9 cellular contexts compared by ENCODE assay signal in the genomic region with DNA sequence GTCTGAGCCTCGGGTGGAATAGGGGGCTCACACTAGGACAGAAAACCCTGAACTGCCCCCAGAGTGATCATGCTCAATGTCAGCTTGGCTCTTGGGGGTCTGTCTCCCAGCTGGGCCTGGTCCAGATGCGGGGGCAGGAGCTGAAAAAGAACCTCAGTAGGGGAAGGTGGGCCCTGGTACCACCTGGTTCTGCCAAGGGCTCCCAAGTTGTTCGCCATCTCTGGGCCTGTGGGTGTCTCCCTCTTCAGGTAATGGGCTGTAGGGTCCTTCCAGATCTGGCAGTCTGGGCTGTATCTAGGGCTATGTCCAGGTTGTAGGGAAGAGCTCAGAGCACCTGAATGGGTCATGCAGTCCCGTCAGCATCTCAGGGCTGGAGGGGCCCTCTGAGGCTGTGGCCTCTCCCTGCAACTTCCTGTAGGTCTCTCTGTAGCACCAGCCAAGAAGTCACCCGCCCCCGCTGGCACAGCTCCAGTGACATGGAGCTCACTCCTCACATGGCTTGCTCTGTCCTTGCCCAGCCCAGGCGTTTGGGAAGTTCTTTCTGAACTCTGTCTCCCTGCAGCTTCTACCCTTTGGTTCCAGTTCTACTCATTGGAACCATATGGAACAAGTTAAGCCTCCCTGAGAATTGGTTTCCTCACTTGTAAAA.
A peak's percentile ranks its signal among the peaks of the same experiment; 100 is the strongest.
DNase-seq lines count a peak whose midpoint lies in the region; ATAC-seq and TF ChIP-seq lines count a peak whose summit lies in the region.
"Had no signal": no experiment of that assay in that cellular context is flagged by ENCODE, and none has a peak within 500 bp of the region (broad histone marks: within the 10 kb centered on the region; RNA-seq: fewer than 3 reads in every experiment).

No MANE protein-coding gene starts in this region.

- DNase-seq in AG08395 (ENCODE audit: low spot score) (peak; percentile 62), NCI-H69 (lab: John Stamatoyannopoulos, UW) (peak; percentile 68), epithelial cell of prostate (ENCODE audit: low read depth, low spot score) (no peak), middle frontal gyrus (ENCODE audit: extremely low spot score, low spot score) (peak; percentile 65), LoVo (ENCODE audit: low spot score) (no peak), GM10266 (ENCODE audit: extremely low spot score) (no peak)
- DNase-seq: CD8-positive, alpha-beta memory T cell had no signal

- peak overlapping the region; percentile 8 for H3K27ac ChIP-seq in epithelial cell of prostate

- ATAC-seq in GM19467 (IDR thresholded peaks at IDR 0.05; ENCODE audit: unreplicated experiment) (no peak), GM21390 (IDR thresholded peaks at IDR 0.05; ENCODE audit: unreplicated experiment) (no peak)

- no peak for TF ChIP-seq CTCF in GM10266 (IDR thresholded peaks at IDR 0.05; ENCODE audit: control insufficient read depth, insufficient read depth, low read depth, missing control alignments)

Comparison
In these comparisons a context has a peak if more than half of its experiments do, and no peak if none do; other contexts are left out.
1. DNase-seq: peak in AG08395 (single experiment), NCI-H69 (single experiment) and middle frontal gyrus (single experiment); none in epithelial cell of prostate (single experiment), LoVo (single experiment) and GM10266 (single experiment).